In the genomic region with DNA sequence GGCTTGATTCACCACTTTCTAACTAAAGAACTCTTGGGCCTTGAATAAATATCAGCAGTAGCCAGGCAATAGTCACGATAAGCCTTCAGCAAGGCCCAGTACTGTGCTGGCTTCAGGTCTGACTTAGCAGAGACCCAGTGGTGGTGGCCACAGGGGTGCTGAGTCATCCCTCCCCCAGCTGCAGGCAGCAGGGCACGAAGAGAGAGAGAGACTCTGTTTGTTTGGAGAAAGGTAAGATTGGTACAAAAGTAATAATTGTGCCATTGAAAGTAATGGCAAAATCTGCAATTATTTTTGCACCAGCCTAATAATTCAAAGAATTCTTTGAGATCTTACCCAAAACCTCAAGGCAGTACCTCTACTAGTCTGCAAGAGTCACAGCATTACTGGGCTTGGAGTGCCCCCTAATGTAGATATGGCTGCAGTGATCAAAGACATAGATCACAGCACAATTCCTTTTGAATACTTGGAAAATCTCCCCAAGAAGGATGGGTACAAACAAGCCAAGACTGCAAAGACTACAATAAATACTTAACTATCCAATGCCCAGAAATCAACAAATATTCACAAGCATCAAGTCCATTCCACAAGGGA, we compare ENCODE assay signal across 9 cellular contexts.
A peak's percentile ranks its signal among the peaks of the same experiment; 100 is the strongest.
DNase-seq lines count a peak whose midpoint lies in the region; ATAC-seq and TF ChIP-seq lines count a peak whose summit lies in the region.
"Had no signal": no experiment of that assay in that cellular context is flagged by ENCODE, and none has a peak within 500 bp of the region (broad histone marks: within the 10 kb centered on the region; RNA-seq: fewer than 3 reads in every experiment).

No MANE protein-coding gene starts in this region.

- 0 out of 7 replicates have a peak, but pooled peaks cover 0 to 1% (median 0%) of the 10 kb centered on the region in 3 experiments for H3K36me3 Mint-ChIP-seq in H9 (ENCODE audit: insufficient read depth in 1 of 3, low read depth in 3 of 3)
- H3K36me3 Mint-ChIP-seq: activated naive CD8-positive, alpha-beta T cell treated with anti-CD3 and anti-CD28 coated beads, Interleukin-2, amount 10 ng/mL, durations not matched to agents 7 days and 5 days had no signal

- H3K23me2 ChIP-seq in H9 (ENCODE audit: insufficient read length, low read depth, low read length, poor library complexity, severe bottlenecking) = no peaks in the 10 kb centered on the region

- no peaks in the 10 kb centered on the region for H3K79me2 ChIP-seq in H9 (ENCODE audit: insufficient read depth, low read length)

- no peaks in the 10 kb centered on the region for H3K27me3 Mint-ChIP-seq in H9 (ENCODE audit: low read depth)

- TF ChIP-seq CTCF in H9 (conservative IDR thresholded peaks at IDR 0.05) (peak; percentile 73), choroid plexus epithelial cell (conservative IDR thresholded peaks at IDR 0.05; ENCODE audit: low read depth, low read length) (peak; percentile 19)

- no peak overlapping the region for H4K5ac ChIP-seq in H9 (ENCODE audit: insufficient read length, low read depth, low read length)

- H3K56ac ChIP-seq in H9 (ENCODE audit: insufficient read length, low read depth, low read length) = no peak overlapping the region

- no peak overlapping the region for H2BK15ac ChIP-seq in H9 (ENCODE audit: low read depth, low read length)

- no peak overlapping the region for H3K4me3 Mint-ChIP-seq in H9
- H3K4me3 Mint-ChIP-seq: activated naive CD8-positive, alpha-beta T cell treated with anti-CD3 and anti-CD28 coated beads, Interleukin-2, amount 10 ng/mL, durations not matched to agents 7 days and 5 days had no signal

- H3K23ac ChIP-seq in H9 (ENCODE audit: insufficient read length, low read depth, low read length) = no peak overlapping the region

- H3K18ac ChIP-seq in H9 (ENCODE audit: insufficient read length, low read depth, low read length) = no peak overlapping the region

- H2BK20ac ChIP-seq in H9 (ENCODE audit: low read depth, low read length, poor library complexity, severe bottlenecking) = no peak overlapping the region

- H2BK120ac ChIP-seq in H9 (ENCODE audit: low read depth, low read length, poor library complexity, severe bottlenecking) = no peak overlapping the region

- H3K27ac Mint-ChIP-seq in H9 = peak overlapping the region in 1 of 3 experiments; percentile 79; a peak in 2 of 7 replicates
- H3K27ac Mint-ChIP-seq: activated naive CD8-positive, alpha-beta T cell treated with anti-CD3 and anti-CD28 coated beads, Interleukin-2, amount 10 ng/mL, durations not matched to agents 7 days and 5 days had no signal

- WGBS in H9 (ENCODE audit: extremely low coverage, insufficient read length, low lambda C conversion rate) = no CpG with 5 or more reads among the region's 2 CpGs

- no peak overlapping the region for H4K91ac ChIP-seq in H9 (ENCODE audit: insufficient read length, low read depth, low read length)

- H3T11ph ChIP-seq in H9 (ENCODE audit: low read length) = no peak overlapping the region

- H3K4me1 ChIP-seq in H9 (ENCODE audit: insufficient read depth, low read length) = no peaks in the 10 kb centered on the region

- H3K9ac ChIP-seq in H9 (ENCODE audit: extremely low read depth, insufficient read length, low read length) = no peak overlapping the region

- no peak for ATAC-seq in GM21576 (IDR thresholded peaks at IDR 0.05; ENCODE audit: unreplicated experiment)

- no peak overlapping the region for H3K4ac ChIP-seq in H9 (ENCODE audit: low read depth, low read length)

- H2BK5ac ChIP-seq in H9 (ENCODE audit: insufficient read length, low read length) = no peak overlapping the region

- no peak overlapping the region for H2AK5ac ChIP-seq in H9 (ENCODE audit: insufficient read length, low read length)

- no peak overlapping the region for H3K27ac ChIP-seq in H9 (ENCODE audit: insufficient read length, low read depth, low read length)

- no peaks in the 10 kb centered on the region for H3K9me3 ChIP-seq in H9 (ENCODE audit: control insufficient read depth, low read depth, low read length)

- no peak overlapping the region for H3K4me2 ChIP-seq in H9 (ENCODE audit: insufficient read depth, insufficient read length, low read length)

- no peak overlapping the region for H3K4me3 ChIP-seq in choroid plexus epithelial cell (ENCODE audit: low read depth, low read length)

- no peak overlapping the region for H4K8ac ChIP-seq in H9 (replicated peaks; ENCODE audit: insufficient read length, low read depth, low read length)

- H3K79me1 ChIP-seq in H9 (ENCODE audit: insufficient read depth, low read depth, low read length, poor library complexity, severe bottlenecking) = no peaks in the 10 kb centered on the region

- no peaks in the 10 kb centered on the region for H3K27me3 ChIP-seq in H9 (ENCODE audit: insufficient read depth, low read length)

- H3K9me3 Mint-ChIP-seq in H9 = peaks cover 5 to 7% of the 10 kb centered on the region in 2 experiments; a peak in 2 of 5 replicates

- H3K14ac ChIP-seq in H9 (ENCODE audit: insufficient read depth, low read length) = no peak overlapping the region

- H4K20me1 ChIP-seq in H9 (ENCODE audit: control insufficient read depth, insufficient read depth, insufficient read length) = no peaks in the 10 kb centered on the region

- DNase-seq in NCI-H748 (lab: John Stamatoyannopoulos, UW; ENCODE audit: unreplicated experiment) (peak; percentile 33), NCI-H748 treated with DMSO at 0.1 percent for 48 hours (lab: John Stamatoyannopoulos, UW) (no peak), H9 (peak; percentile 53), LHCN-M2 (ENCODE audit: low read depth) (peak; percentile 73), choroid plexus epithelial cell (ENCODE audit: low read depth) (peak; percentile 37), renal cortical epithelial cell (ENCODE audit: low read depth) (peak; percentile 73), GF-D8 (lab: John Stamatoyannopoulos, UW) (no peak)
- DNase-seq: activated naive CD8-positive, alpha-beta T cell treated with anti-CD3 and anti-CD28 coated beads, Interleukin-2, amount 10 ng/mL, durations not matched to agents 7 days and 5 days had no signal

- peaks cover 2% of the 10 kb centered on the region in 2 experiments; a peak in 3 of 4 replicates for H3K4me1 Mint-ChIP-seq in H9

- no peak overlapping the region for H2BK12ac ChIP-seq in H9 (ENCODE audit: insufficient read length, low read depth, low read length)

- H2AFZ ChIP-seq in H9 (ENCODE audit: low read length) = no peak overlapping the region

Comparison
In these comparisons a context has a peak if more than half of its experiments do, and no peak if none do; other contexts are left out.
1. DNase-seq: peak in NCI-H748 (single experiment), H9 (single experiment), LHCN-M2 (single experiment), choroid plexus epithelial cell (single experiment) and renal cortical epithelial cell (single experiment); none in NCI-H748 treated with DMSO at 0.1 percent for 48 hours (single experiment) and GF-D8 (single experiment).